20 cellular contexts compared by ENCODE assay signal in genomic region chr3:114609952-114610351, GRCh38.
"Had no signal": no experiment of that assay in that cellular context is flagged by ENCODE, and none has a peak within 500 bp of the region (broad histone marks: within the 10 kb centered on the region; RNA-seq: fewer than 3 reads in every experiment).

No MANE protein-coding gene starts in this region.

- H3K4me2 ChIP-seq: hepatocyte had no signal

- DNase-seq: activated CD4-positive, alpha-beta memory T cell treated with anti-CD3 and anti-CD28 coated beads, Interleukin-2, amount 10 ng/mL, durations not matched to agents 7 days and 5 days; activated CD4-positive, alpha-beta T cell treated with anti-CD3 and anti-CD28 coated beads, Interleukin-2, amount 10 ng/mL, durations not matched to agents 24 days and 14 days; activated effector memory CD4-positive, alpha-beta T cell treated with anti-CD3 and anti-CD28 coated beads, Interleukin-2, amount 50 U/mL, for 16 hours; activated naive CD4-positive, alpha-beta T cell treated with anti-CD3 and anti-CD28 coated beads, Interleukin-2, amount 10 ng/mL, durations not matched to agents 7 days and 5 days; activated T-cell treated with anti-CD3 and anti-CD28 coated beads, Interleukin-2, amount 50 U/mL, for 72 hours; amygdala; erythroblast; foreskin keratinocyte; immature natural killer cell; left lung; naive B cell; stimulated activated CD4-positive, alpha-beta T cell treated with anti-CD3 and anti-CD28 coated beads, Interleukin-15, amount 100 ng/mL, for 24 hours; stimulated activated naive B cell treated with anti-CD40 and anti-IgM and Interleukin-4, amounts not matched to agents 10 μg/mL and 1 μg/mL and 100 μg/mL, for 72 hours; T-cell; transverse colon had no signal

- H3K36me3 ChIP-seq: left lung, transverse colon, vagina had no signal

- H3K4me1 ChIP-seq: left lung had no signal

- H2AFZ ChIP-seq: hepatocyte had no signal

- H3K4me3 ChIP-seq: hepatocyte, left lung, skin epidermis, transverse colon, vagina had no signal

- H3K27ac ChIP-seq: foreskin keratinocyte, hepatocyte, left lung, skin epidermis, transverse colon, vagina, VCaP had no signal

- ATAC-seq: activated CD4-positive, CD25-positive, alpha-beta regulatory T cell treated with anti-CD3 and anti-CD28 coated beads, Interleukin-2, amount 50 U/mL, for 24 hours; activated T-cell treated with anti-CD3 and anti-CD28 coated beads, Interleukin-2, amount 50 U/mL, for 72 hours; foreskin keratinocyte; left lung; stimulated activated naive B cell treated with anti-CD40 and anti-IgM and Interleukin-4, amounts not matched to agents 10 μg/mL and 1 μg/mL and 100 μg/mL, for 72 hours; T-cell had no signal

- H3K27me3 ChIP-seq: foreskin keratinocyte, hepatocyte, left lung, transverse colon, vagina had no signal

- H3K9me3 ChIP-seq: left lung, transverse colon, vagina had no signal
